In genomic region chr18:44679056-44679911, GRCh38 we compare ENCODE assay signal across 8 cellular contexts. TPM values are rescaled to one million over a fixed set of nuclear protein-coding genes. Genes with fewer than 3 reads are reported as not detected.
DNase-seq lines count a peak whose midpoint lies in the region; ATAC-seq and TF ChIP-seq lines count a peak whose summit lies in the region.

No MANE protein-coding gene starts in this region.

- POLR2A ChIA-PET in AG04450 (lab: Yijun Ruan, JAX) = no interaction called here

- no peaks in the 10 kb centered on the region; the same call in 1 of the 2 replicates for H3K9me3 ChIP-seq in AG04450 (ENCODE audit: control insufficient read depth, insufficient read depth, low read length)

- peak; percentile 36 for DNase-seq in AG04450 (ENCODE audit: low read depth, low spot score)
- peak; percentile 93 for DNase-seq in NCI-H2107 treated with DMSO at 0.1 percent for 48 hours (lab: John Stamatoyannopoulos, UW; ENCODE audit: unreplicated experiment)
- peak; percentile 36 for DNase-seq in activated CD4-positive, CD25-positive, alpha-beta regulatory T cell treated with anti-CD3 and anti-CD28 coated beads, Interleukin-2, amount 50 U/mL, for 16 hours (ENCODE audit: low read depth, low spot score)
- peak; percentile 79 for DNase-seq in cerebellar cortex (ENCODE audit: low spot score)
- DNase-seq in kidney glomerular epithelial cell (lab: John Stamatoyannopoulos, UW) = peak; percentile 87
- DNase-seq in stimulated activated CD4-positive, alpha-beta T cell treated with anti-CD3 and anti-CD28 coated beads, Interleukin-15, amount 100 ng/mL, for 24 hours = peak; percentile 84

- CTCF ChIA-PET in AG04450 (lab: Charles Lee) = interaction anchor here (0.6 to 1.5 kb wide), 15 partner anchors 23 to 1405 kb away, joined by 3 to 9 read pairs (median 3); no protein-coding TSS in a partner anchor

- H3K4me3 ChIP-seq in AG04450 (ENCODE audit: low read depth, low read length) = peak overlapping the region; percentile 66

- peaks cover 28% of the 10 kb centered on the region for H3K27me3 ChIP-seq in AG04450 (ENCODE audit: control insufficient read depth, insufficient read depth, low read length)

- peak; percentile 57 for TF ChIP-seq CTCF in AG04450 (IDR thresholded peaks at IDR 0.05; ENCODE audit: low read depth, low read length)

- H3K27ac ChIP-seq in AG04450 (ENCODE audit: low read depth, low read length) = peak overlapping the region; percentile 57

- ATAC-seq in GM18861 (IDR thresholded peaks at IDR 0.05; ENCODE audit: unreplicated experiment) = peak; percentile 94
- peak; percentile 66 for ATAC-seq in HG03066 (IDR thresholded peaks at IDR 0.05; ENCODE audit: low read depth, unreplicated experiment)

RNA-seq across cellular contexts. Expression of gene SETBP1, which starts 1.4 kb away (rescaled TPM):
- polyA plus RNA-seq in AG04450 (2011; rRNA removed) = 0.60 and 0.71 TPM in 2 replicates
- 1.1 and 1.9 TPM in 2 replicates for polyA minus RNA-seq in AG04450 (2011; rRNA and poly(A)+ RNA removed)

Comparison
In these comparisons a context has a peak if more than half of its experiments do, and no peak if none do; other contexts are left out.
1. Peak in every context shown above with its lines: DNase-seq, ATAC-seq, H3K4me3 ChIP-seq and H3K27ac ChIP-seq.
2. DNase-seq: peak in every context shown above with its lines; median percentile 93 in NCI-H2107 treated with DMSO at 0.1 percent for 48 hours; 87 in kidney glomerular epithelial cell; 84 in stimulated activated CD4-positive, alpha-beta T cell treated with anti-CD3 and anti-CD28 coated beads, Interleukin-15, amount 100 ng/mL, for 24 hours; 79 in cerebellar cortex; 36 in AG04450; 36 in activated CD4-positive, CD25-positive, alpha-beta regulatory T cell treated with anti-CD3 and anti-CD28 coated beads, Interleukin-2, amount 50 U/mL, for 16 hours.